3 cellular contexts compared by ENCODE assay signal in the genomic region with DNA sequence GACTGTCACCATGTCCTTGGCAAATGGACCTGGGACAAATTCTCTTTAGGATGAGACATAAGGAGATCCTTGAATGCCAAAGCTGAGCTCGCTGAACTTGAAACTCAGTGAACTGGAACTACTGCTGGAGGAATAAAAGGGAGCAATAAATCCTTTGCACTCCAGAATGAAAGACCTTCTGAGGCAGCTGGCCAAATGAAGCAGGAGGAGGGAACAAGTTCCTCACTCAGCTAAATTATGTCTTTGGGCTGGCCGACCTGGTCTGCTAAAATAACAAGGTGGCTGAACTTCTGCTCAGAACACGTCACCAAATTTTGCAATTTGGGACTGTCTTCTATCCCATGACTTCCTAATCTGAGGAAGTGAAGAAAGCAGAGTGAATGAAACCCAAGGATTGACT.
TF ChIP-seq lines count a peak whose summit lies in the region.

No MANE protein-coding gene starts in this region.

TF ChIP-seq in liver, 16 proteins besides CTCF, POLR2A, EP300 and RAD21:
- peak in 1 of 2 donors; percentile 28 for TF ChIP-seq RXRA (IDR thresholded peaks at IDR 0.05)
- TF ChIP-seq, protein P1, sequence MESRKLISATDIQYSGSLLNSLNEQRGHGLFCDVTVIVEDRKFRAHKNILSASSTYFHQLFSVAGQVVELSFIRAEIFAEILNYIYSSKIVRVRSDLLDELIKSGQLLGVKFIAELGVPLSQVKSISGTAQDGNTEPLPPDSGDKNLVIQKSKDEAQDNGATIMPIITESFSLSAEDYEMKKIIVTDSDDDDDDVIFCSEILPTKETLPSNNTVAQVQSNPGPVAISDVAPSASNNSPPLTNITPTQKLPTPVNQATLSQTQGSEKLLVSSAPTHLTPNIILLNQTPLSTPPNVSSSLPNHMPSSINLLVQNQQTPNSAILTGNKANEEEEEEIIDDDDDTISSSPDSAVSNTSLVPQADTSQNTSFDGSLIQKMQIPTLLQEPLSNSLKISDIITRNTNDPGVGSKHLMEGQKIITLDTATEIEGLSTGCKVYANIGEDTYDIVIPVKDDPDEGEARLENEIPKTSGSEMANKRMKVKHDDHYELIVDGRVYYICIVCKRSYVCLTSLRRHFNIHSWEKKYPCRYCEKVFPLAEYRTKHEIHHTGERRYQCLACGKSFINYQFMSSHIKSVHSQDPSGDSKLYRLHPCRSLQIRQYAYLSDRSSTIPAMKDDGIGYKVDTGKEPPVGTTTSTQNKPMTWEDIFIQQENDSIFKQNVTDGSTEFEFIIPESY (IDR thresholded peaks at IDR 0.05) = no peak
- peak in 1 of 2 donors; percentile 22 for TF ChIP-seq HNF4A (conservative IDR thresholded peaks at IDR 0.05)
- TF ChIP-seq JUND (IDR thresholded peaks at IDR 0.05) = peak in 1 of 2 donors; percentile 1
TF ChIP-seq in liver: peak in this region for 3.

TF ChIP-seq in HepG2, 621 proteins besides CTCF, POLR2A, EP300 and RAD21:
- TF ChIP-seq ZNF562 (CRISPR knock-in tag; IDR thresholded peaks at IDR 0.05; ENCODE audit: borderline replicate concordance) (no peak), MYC (CRISPR knock-in tag; IDR thresholded peaks at IDR 0.05; ENCODE audit: borderline replicate concordance) (no peak), KLF12 (CRISPR knock-in tag; IDR thresholded peaks at IDR 0.05; ENCODE audit: borderline replicate concordance) (no peak), TCF7 (IDR thresholded peaks at IDR 0.05; ENCODE audit: low read depth) (no peak), ZNF232 (CRISPR knock-in tag; IDR thresholded peaks at IDR 0.05; ENCODE audit: borderline replicate concordance) (no peak), ZNF792 (CRISPR knock-in tag; IDR thresholded peaks at IDR 0.05) (no peak), ZNF510 (CRISPR knock-in tag; IDR thresholded peaks at IDR 0.05; ENCODE audit: low read depth) (no peak), ZNF713 (CRISPR knock-in tag; IDR thresholded peaks at IDR 0.05) (no peak), ZKSCAN5 (CRISPR knock-in tag; IDR thresholded peaks at IDR 0.05) (no peak), TSC22D2 (CRISPR knock-in tag; IDR thresholded peaks at IDR 0.05; ENCODE audit: borderline replicate concordance) (no peak), ZNF577 (CRISPR knock-in tag; IDR thresholded peaks at IDR 0.05; ENCODE audit: borderline replicate concordance, low read depth) (no peak), ZSCAN20 (CRISPR knock-in tag; IDR thresholded peaks at IDR 0.05; ENCODE audit: borderline replicate concordance) (no peak), REPIN1 (CRISPR knock-in tag; IDR thresholded peaks at IDR 0.05; ENCODE audit: borderline replicate concordance, low read depth) (no peak), ZNF558 (CRISPR knock-in tag; IDR thresholded peaks at IDR 0.05; ENCODE audit: borderline replicate concordance) (no peak)
- TF ChIP-seq, protein P2, sequence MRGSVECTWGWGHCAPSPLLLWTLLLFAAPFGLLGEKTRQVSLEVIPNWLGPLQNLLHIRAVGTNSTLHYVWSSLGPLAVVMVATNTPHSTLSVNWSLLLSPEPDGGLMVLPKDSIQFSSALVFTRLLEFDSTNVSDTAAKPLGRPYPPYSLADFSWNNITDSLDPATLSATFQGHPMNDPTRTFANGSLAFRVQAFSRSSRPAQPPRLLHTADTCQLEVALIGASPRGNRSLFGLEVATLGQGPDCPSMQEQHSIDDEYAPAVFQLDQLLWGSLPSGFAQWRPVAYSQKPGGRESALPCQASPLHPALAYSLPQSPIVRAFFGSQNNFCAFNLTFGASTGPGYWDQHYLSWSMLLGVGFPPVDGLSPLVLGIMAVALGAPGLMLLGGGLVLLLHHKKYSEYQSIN (CRISPR knock-in tag; IDR thresholded peaks at IDR 0.05; ENCODE audit: borderline replicate concordance) = no peak
- TF ChIP-seq, protein P3, sequence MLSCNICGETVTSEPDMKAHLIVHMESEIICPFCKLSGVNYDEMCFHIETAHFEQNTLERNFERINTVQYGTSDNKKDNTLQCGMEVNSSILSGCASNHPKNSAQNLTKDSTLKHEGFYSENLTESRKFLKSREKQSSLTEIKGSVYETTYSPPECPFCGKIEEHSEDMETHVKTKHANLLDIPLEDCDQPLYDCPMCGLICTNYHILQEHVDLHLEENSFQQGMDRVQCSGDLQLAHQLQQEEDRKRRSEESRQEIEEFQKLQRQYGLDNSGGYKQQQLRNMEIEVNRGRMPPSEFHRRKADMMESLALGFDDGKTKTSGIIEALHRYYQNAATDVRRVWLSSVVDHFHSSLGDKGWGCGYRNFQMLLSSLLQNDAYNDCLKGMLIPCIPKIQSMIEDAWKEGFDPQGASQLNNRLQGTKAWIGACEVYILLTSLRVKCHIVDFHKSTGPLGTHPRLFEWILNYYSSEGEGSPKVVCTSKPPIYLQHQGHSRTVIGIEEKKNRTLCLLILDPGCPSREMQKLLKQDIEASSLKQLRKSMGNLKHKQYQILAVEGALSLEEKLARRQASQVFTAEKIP (CRISPR knock-in tag; IDR thresholded peaks at IDR 0.05; ENCODE audit: borderline replicate concordance) = no peak
- TF ChIP-seq, protein P4, sequence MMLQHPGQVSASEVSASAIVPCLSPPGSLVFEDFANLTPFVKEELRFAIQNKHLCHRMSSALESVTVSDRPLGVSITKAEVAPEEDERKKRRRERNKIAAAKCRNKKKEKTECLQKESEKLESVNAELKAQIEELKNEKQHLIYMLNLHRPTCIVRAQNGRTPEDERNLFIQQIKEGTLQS (CRISPR knock-in tag; IDR thresholded peaks at IDR 0.05) = no peak
- TF ChIP-seq, protein P5, sequence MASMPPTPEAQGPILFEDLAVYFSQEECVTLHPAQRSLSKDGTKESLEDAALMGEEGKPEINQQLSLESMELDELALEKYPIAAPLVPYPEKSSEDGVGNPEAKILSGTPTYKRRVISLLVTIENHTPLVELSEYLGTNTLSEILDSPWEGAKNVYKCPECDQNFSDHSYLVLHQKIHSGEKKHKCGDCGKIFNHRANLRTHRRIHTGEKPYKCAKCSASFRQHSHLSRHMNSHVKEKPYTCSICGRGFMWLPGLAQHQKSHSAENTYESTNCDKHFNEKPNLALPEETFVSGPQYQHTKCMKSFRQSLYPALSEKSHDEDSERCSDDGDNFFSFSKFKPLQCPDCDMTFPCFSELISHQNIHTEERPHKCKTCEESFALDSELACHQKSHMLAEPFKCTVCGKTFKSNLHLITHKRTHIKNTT (CRISPR knock-in tag; IDR thresholded peaks at IDR 0.05) = no peak

TF ChIP-seq in endothelial cell of umbilical vein, 7 proteins besides CTCF, POLR2A, EP300 and RAD21:
- TF ChIP-seq JUN (IDR thresholded peaks at IDR 0.05; ENCODE audit: borderline replicate concordance, insufficient read depth, insufficient read length, low read depth) (no peak), GATA2 (IDR thresholded peaks at IDR 0.05; ENCODE audit: insufficient read depth, insufficient read length, low read depth, low read length) (no peak), FOS (IDR thresholded peaks at IDR 0.05; ENCODE audit: borderline replicate concordance, insufficient read depth, low read length) (no peak)
TF ChIP-seq in endothelial cell of umbilical vein: peak in this region for 0.
